In the genomic region with DNA sequence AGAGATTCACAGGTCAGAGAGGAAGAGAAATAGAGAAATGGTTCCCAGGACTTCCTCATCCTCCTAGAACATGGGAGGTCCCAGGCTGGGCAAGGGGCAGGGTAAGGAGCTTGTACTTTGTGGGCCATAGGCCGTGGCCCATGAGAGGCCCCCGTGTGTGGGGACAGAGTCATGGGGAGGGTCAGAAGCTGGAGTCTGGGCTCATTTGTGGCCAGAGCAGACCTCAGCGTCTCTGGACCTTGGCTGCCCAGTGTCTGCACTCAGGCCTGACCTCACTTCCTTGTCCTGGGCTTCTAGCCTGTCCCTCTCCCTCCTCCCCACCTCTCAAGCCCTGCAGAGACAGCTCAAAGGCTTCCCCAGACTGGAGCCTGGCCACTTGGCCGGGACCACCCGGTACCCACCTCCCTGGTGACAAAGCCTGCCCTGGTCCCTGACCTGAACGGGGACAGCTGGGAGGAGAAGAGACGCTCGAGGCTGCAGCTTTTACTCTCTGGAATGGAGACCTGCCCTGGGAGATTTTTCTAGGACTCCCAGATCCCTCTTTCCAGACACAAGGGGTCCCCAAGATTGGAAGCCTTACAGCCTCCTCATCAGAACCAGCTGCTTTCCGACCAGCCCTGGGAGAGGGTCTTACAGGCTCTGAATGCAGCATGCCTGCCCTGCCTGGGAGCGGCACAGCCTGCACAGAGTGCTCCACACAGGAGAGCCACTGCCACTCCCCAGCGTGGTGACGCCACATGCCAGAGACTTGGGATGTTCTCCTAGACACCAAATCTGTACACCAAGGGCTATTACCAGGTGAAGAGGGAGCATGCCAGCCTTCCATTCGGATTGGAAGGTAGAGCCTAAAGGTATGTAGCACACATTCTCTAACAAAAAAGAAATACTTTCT, we compare ENCODE assay signal across 14 cellular contexts.
DNase-seq lines count a peak whose midpoint lies in the region; ATAC-seq and TF ChIP-seq lines count a peak whose summit lies in the region.
"Had no signal": no experiment of that assay in that cellular context is flagged by ENCODE, and none has a peak within 500 bp of the region (broad histone marks: within the 10 kb centered on the region; RNA-seq: fewer than 3 reads in every experiment).

No MANE protein-coding gene starts in this region.

- H3K36me3 Mint-ChIP-seq in GM23338 (ENCODE audit: low read depth) = no peaks in the 10 kb centered on the region; the same call in 2 of the 3 replicates
- H3K36me3 Mint-ChIP-seq: CD8-positive, alpha-beta memory T cell had no signal

- H3K27ac ChIP-seq in GM23338 (ENCODE audit: low read depth) (no peak overlapping the region), psoas muscle (no peak overlapping the region)
- H3K27ac ChIP-seq: A549, BLaER1 had no signal

- intact Hi-C loops in psoas muscle (cut with DNase I) = no loop called here

- WGBS in psoas muscle, 3 donors = 65 to 69% (median 66%) methylated on average over 13 of the region's 13 CpGs

- no peak overlapping the region for H2AFZ ChIP-seq in GM23338

- no peaks in the 10 kb centered on the region for H4K20me1 ChIP-seq in GM23338 (replicated peaks; ENCODE audit: insufficient read depth)
- H4K20me1 ChIP-seq: BLaER1 had no signal

- no peak for TF ChIP-seq CTCF in GM23338 (conservative IDR thresholded peaks at IDR 0.05; ENCODE audit: low read depth in 2 of 2)
- no peak for TF ChIP-seq CTCF in psoas muscle (IDR thresholded peaks at IDR 0.05)
- no peak for TF ChIP-seq CTCF in BE2C (IDR thresholded peaks at IDR 0.05; ENCODE audit: low read depth, low read length)

- H3K4me3 Mint-ChIP-seq in GM23338 = no peak overlapping the region
- H3K4me3 Mint-ChIP-seq: CD8-positive, alpha-beta memory T cell; IgD-negative memory B cell had no signal

- H3K9me3 ChIP-seq in psoas muscle (no peaks in the 10 kb centered on the region), BE2C (no peaks in the 10 kb centered on the region)
- H3K9me3 ChIP-seq: A549, BLaER1, Caco-2 had no signal

- H3K9me3 Mint-ChIP-seq in GM23338 = no peaks in the 10 kb centered on the region
- H3K9me3 Mint-ChIP-seq: CD8-positive, alpha-beta memory T cell had no signal

- no peaks in the 10 kb centered on the region for H3K79me2 ChIP-seq in GM23338 (replicated peaks; ENCODE audit: insufficient read depth)

- H3K4me2 ChIP-seq in GM23338 = no peak overlapping the region
- H3K4me2 ChIP-seq: A549, BLaER1 had no signal

- DNase-seq in Ammon's horn (ENCODE audit: low spot score) (peak; percentile 20), GM23338 (ENCODE audit: low spot score) (no peak), left lobe of liver (ENCODE audit: low spot score) (no peak), pons (ENCODE audit: low spot score) (peak; percentile 30), psoas muscle (no peak), hepatic stellate cell (ENCODE audit: low spot score) (no peak), BE2C (no peak)
- DNase-seq: Caco-2; CD8-positive, alpha-beta memory T cell; GF-D8; H7 had no signal

- no peak overlapping the region for H3K4me3 ChIP-seq in GM23338
- no peak overlapping the region for H3K4me3 ChIP-seq in psoas muscle
- no peak overlapping the region for H3K4me3 ChIP-seq in BE2C (ENCODE audit: low read depth, low read length)
- H3K4me3 ChIP-seq: A549, BLaER1 had no signal

- no peaks in the 10 kb centered on the region for H3F3A ChIP-seq in GM23338 (replicated peaks; ENCODE audit: low read depth)

- H3K9me2 ChIP-seq in GM23338 (ENCODE audit: insufficient read depth) = no peaks in the 10 kb centered on the region

- ATAC-seq in GM23338 = peak; percentile 27; the same call in 2 of the 3 replicates
- peak; percentile 66 for ATAC-seq in left lobe of liver
- no peak for ATAC-seq in psoas muscle
- ATAC-seq: A549 had no signal

- H3K27ac Mint-ChIP-seq in GM23338 = no peak overlapping the region
- H3K27ac Mint-ChIP-seq: IgD-negative memory B cell had no signal

- H3K27me3 ChIP-seq in GM23338 (ENCODE audit: insufficient read depth) (no peaks in the 10 kb centered on the region), psoas muscle (ENCODE audit: insufficient read depth in 3 of 3, low read length in 2 of 3) (peaks cover 0 to 2% (median 0%) of the 10 kb centered on the region in 3 donors), BE2C (no peaks in the 10 kb centered on the region)
- H3K27me3 ChIP-seq: BLaER1 had no signal

- no peaks in the 10 kb centered on the region for H3K27me3 Mint-ChIP-seq in GM23338 (ENCODE audit: insufficient read depth, low read depth, poor library complexity)

- no peaks in the 10 kb centered on the region for H3K36me3 ChIP-seq in GM23338 (ENCODE audit: insufficient read depth)
- no peaks in the 10 kb centered on the region for H3K36me3 ChIP-seq in psoas muscle (ENCODE audit: insufficient read depth in 1 of 2, low read depth in 1 of 2)
- H3K36me3 ChIP-seq in BE2C = no peaks in the 10 kb centered on the region
- H3K36me3 ChIP-seq: BLaER1 had no signal

- peaks cover 10% of the 10 kb centered on the region for H3K4me1 ChIP-seq in GM23338 (ENCODE audit: insufficient read depth)
- H3K4me1 ChIP-seq in psoas muscle = no peaks in the 10 kb centered on the region
- H3K4me1 ChIP-seq in BE2C = no peaks in the 10 kb centered on the region
- H3K4me1 ChIP-seq: A549, Caco-2 had no signal

- H3K4me1 Mint-ChIP-seq in GM23338 = peaks cover 20% of the 10 kb centered on the region
- H3K4me1 Mint-ChIP-seq: IgD-negative memory B cell had no signal

TF ChIP-seq in GM23338, 12 proteins besides CTCF, POLR2A, EP300 and RAD21 (continues in another document):
- TF ChIP-seq POLR2AphosphoS5 (IDR thresholded peaks at IDR 0.05; ENCODE audit: low read depth) = no peak
- TF ChIP-seq STAT1 (IDR thresholded peaks at IDR 0.05; ENCODE audit: unreplicated experiment) = no peak
- TF ChIP-seq CREB1 (CRISPR knock-in tag; IDR thresholded peaks at IDR 0.05; ENCODE audit: low read depth) = no peak
- TF ChIP-seq EZH2 (IDR thresholded peaks at IDR 0.05; ENCODE audit: low read depth, unreplicated experiment) = no peak
- no peak for TF ChIP-seq ZNF114 (CRISPR knock-in tag; IDR thresholded peaks at IDR 0.05)
- TF ChIP-seq, protein P1, sequence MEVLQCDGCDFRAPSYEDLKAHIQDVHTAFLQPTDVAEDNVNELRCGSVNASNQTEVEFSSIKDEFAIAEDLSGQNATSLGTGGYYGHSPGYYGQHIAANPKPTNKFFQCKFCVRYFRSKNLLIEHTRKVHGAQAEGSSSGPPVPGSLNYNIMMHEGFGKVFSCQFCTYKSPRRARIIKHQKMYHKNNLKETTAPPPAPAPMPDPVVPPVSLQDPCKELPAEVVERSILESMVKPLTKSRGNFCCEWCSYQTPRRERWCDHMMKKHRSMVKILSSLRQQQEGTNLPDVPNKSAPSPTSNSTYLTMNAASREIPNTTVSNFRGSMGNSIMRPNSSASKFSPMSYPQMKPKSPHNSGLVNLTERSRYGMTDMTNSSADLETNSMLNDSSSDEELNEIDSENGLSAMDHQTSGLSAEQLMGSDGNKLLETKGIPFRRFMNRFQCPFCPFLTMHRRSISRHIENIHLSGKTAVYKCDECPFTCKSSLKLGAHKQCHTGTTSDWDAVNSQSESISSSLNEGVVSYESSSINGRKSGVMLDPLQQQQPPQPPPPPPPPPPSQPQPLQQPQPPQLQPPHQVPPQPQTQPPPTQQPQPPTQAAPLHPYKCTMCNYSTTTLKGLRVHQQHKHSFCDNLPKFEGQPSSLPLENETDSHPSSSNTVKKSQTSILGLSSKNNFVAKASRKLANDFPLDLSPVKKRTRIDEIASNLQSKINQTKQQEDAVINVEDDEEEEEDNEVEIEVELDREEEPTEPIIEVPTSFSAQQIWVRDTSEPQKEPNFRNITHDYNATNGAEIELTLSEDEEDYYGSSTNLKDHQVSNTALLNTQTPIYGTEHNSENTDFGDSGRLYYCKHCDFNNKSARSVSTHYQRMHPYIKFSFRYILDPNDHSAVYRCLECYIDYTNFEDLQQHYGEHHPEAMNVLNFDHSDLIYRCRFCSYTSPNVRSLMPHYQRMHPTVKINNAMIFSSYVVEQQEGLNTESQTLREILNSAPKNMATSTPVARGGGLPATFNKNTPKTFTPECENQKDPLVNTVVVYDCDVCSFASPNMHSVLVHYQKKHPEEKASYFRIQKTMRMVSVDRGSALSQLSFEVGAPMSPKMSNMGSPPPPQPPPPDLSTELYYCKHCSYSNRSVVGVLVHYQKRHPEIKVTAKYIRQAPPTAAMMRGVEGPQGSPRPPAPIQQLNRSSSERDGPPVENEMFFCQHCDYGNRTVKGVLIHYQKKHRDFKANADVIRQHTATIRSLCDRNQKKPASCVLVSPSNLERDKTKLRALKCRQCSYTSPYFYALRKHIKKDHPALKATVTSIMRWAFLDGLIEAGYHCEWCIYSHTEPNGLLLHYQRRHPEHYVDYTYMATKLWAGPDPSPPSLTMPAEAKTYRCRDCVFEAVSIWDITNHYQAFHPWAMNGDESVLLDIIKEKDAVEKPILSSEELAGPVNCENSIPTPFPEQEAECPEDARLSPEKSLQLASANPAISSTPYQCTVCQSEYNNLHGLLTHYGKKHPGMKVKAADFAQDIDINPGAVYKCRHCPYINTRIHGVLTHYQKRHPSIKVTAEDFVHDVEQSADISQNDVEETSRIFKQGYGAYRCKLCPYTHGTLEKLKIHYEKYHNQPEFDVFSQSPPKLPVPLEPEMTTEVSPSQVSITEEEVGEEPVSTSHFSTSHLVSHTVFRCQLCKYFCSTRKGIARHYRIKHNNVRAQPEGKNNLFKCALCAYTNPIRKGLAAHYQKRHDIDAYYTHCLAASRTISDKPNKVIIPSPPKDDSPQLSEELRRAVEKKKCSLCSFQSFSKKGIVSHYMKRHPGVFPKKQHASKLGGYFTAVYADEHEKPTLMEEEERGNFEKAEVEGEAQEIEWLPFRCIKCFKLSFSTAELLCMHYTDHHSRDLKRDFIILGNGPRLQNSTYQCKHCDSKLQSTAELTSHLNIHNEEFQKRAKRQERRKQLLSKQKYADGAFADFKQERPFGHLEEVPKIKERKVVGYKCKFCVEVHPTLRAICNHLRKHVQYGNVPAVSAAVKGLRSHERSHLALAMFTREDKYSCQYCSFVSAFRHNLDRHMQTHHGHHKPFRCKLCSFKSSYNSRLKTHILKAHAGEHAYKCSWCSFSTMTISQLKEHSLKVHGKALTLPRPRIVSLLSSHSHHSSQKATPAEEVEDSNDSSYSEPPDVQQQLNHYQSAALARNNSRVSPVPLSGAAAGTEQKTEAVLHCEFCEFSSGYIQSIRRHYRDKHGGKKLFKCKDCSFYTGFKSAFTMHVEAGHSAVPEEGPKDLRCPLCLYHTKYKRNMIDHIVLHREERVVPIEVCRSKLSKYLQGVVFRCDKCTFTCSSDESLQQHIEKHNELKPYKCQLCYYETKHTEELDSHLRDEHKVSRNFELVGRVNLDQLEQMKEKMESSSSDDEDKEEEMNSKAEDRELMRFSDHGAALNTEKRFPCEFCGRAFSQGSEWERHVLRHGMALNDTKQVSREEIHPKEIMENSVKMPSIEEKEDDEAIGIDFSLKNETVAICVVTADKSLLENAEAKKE (CRISPR knock-in tag; IDR thresholded peaks at IDR 0.05) = no peak
- TF ChIP-seq ZNF331 (CRISPR knock-in tag; IDR thresholded peaks at IDR 0.05; ENCODE audit: low read depth) = no peak
- TF ChIP-seq EZH2phosphoT487 (IDR thresholded peaks at IDR 0.05; ENCODE audit: unreplicated experiment) = no peak

Comparison
In these comparisons a context has a peak if more than half of its experiments do, and no peak if none do; other contexts are left out.
1. DNase-seq: peak in Ammon's horn (single experiment) and pons (single experiment); none in GM23338 (single experiment), left lobe of liver (single experiment), psoas muscle (0 of 2), hepatic stellate cell (single experiment) and BE2C (single experiment).
2. ATAC-seq: peak in GM23338 (single experiment) and left lobe of liver (single experiment); none in psoas muscle (0 of 4).